In genomic region chr4:119627267-119628190, GRCh38 we compare ENCODE assay signal across 8 cellular contexts. TPM values are rescaled to one million over a fixed set of nuclear protein-coding genes. Genes with fewer than 3 reads are reported as not detected.
DNase-seq lines count a peak whose midpoint lies in the region; ATAC-seq and TF ChIP-seq lines count a peak whose summit lies in the region.

No MANE protein-coding gene starts in this region.

- H3K27ac ChIP-seq in CD8-positive, alpha-beta memory T cell (ENCODE audit: low read depth, low read length) = no peak overlapping the region
- H3K27ac ChIP-seq in ovary (peak overlapping the region; percentile 42 to 76), upper lobe of right lung (peak overlapping the region; percentile 84)

- WGBS in ovary, 3 donors = 0% methylated on average over 58 to 88 of the region's 88 CpGs

- peak overlapping the region; percentile 81 for H3K4me3 ChIP-seq in CD8-positive, alpha-beta memory T cell (ENCODE audit: low read length)
- peak overlapping the region; percentile 70 for H3K4me3 ChIP-seq in ovary
- H3K4me3 ChIP-seq in upper lobe of right lung = peak overlapping the region; percentile 80

- peaks cover 0 to 3% (median 0%) of the 10 kb centered on the region in 3 donors for H3K36me3 Mint-ChIP-seq in CD8-positive, alpha-beta memory T cell
- no peaks in the 10 kb centered on the region for H3K36me3 Mint-ChIP-seq in activated naive CD8-positive, alpha-beta T cell

- POLR2A ChIA-PET in CD8-positive, alpha-beta memory T cell (lab: Charles Lee) = interaction anchor here (0.5 to 1.0 kb wide), 3 partner anchors 173 to 329 kb away, joined by 3 to 4 read pairs (median 3); no protein-coding TSS in a partner anchor

- no peak for TF ChIP-seq POLR2A in ovary (IDR thresholded peaks at IDR 0.05)

- in situ Hi-C loops in SK-MEL-5 (cut with HindIII; ENCODE audit: low pct_unique_long_range_greater_than_20kb, low sequenced_read_pairs) = no loop called here

- H3K9me3 Mint-ChIP-seq in CD8-positive, alpha-beta memory T cell = no peaks in the 10 kb centered on the region
- no peaks in the 10 kb centered on the region for H3K9me3 Mint-ChIP-seq in activated naive CD8-positive, alpha-beta T cell (ENCODE audit: low read depth)

- DNase-seq in CD8-positive, alpha-beta memory T cell = peak; percentile 28 to 63 (median 52)
- peak; percentile 42 for DNase-seq in SK-MEL-5 (ENCODE audit: low read depth, low spot score)
- peak in 37 of 42 donors; percentile 5 to 70 (median 27) for DNase-seq in head of caudate nucleus
- DNase-seq in ovary = peak; percentile 39 to 65 (median 61)
- DNase-seq in upper lobe of right lung = peak; percentile 83

- peak; percentile 6 to 72 (median 70) for TF ChIP-seq CTCF in ovary (IDR thresholded peaks at IDR 0.05)
- TF ChIP-seq CTCF in upper lobe of right lung (IDR thresholded peaks at IDR 0.05) = peak; percentile 37

- no peaks in the 10 kb centered on the region for H3K36me3 ChIP-seq in CD8-positive, alpha-beta memory T cell (ENCODE audit: insufficient read depth, low read length)
- H3K36me3 ChIP-seq in ovary (no peaks in the 10 kb centered on the region), upper lobe of right lung (no peaks in the 10 kb centered on the region)

- intact Hi-C loops in head of caudate nucleus (cut with DNase I) = no loop called here
- intact Hi-C loops in ovary (cut with DNase I) = loop anchor here in 2 of 4 donors (2.0 to 10.0 kb wide), 4 partner anchors 63 to 423 kb away; no protein-coding TSS in a partner anchor
- intact Hi-C loops in upper lobe of right lung (cut with DNase I) = no loop called here

- H3K4me1 ChIP-seq in CD8-positive, alpha-beta memory T cell (ENCODE audit: insufficient read depth, low read length) = peaks cover 14% of the 10 kb centered on the region
- H3K4me1 ChIP-seq in ovary (ENCODE audit: insufficient read depth) (peaks cover 2% of the 10 kb centered on the region), upper lobe of right lung (peaks cover 4% of the 10 kb centered on the region)

- CTCF ChIA-PET in CD8-positive, alpha-beta memory T cell (lab: Charles Lee) = interaction anchor here (0.6 to 2.7 kb wide), 14 partner anchors 8 to 587 kb away, joined by 3 to 14 read pairs (median 4); a partner anchor contains a TSS

- H3K27ac Mint-ChIP-seq in CD8-positive, alpha-beta memory T cell = peak overlapping the region in 7 of 8 donors; percentile 54 to 89 (median 73)
- no peak overlapping the region for H3K27ac Mint-ChIP-seq in activated naive CD8-positive, alpha-beta T cell

- peak overlapping the region; percentile 86 to 96 (median 93) for H3K4me3 Mint-ChIP-seq in CD8-positive, alpha-beta memory T cell
- peak overlapping the region; percentile 90 for H3K4me3 Mint-ChIP-seq in activated naive CD8-positive, alpha-beta T cell

- peaks cover 10 to 11% of the 10 kb centered on the region in 2 donors for H3K27me3 Mint-ChIP-seq in CD8-positive, alpha-beta memory T cell
- peaks cover 5% of the 10 kb centered on the region for H3K27me3 Mint-ChIP-seq in activated naive CD8-positive, alpha-beta T cell

- TF ChIP-seq EP300 in ovary (IDR thresholded peaks at IDR 0.05) = no peak

- ATAC-seq in GM19372 (IDR thresholded peaks at IDR 0.05; ENCODE audit: low read depth, unreplicated experiment) (peak; percentile 50), HG03442 (IDR thresholded peaks at IDR 0.05; ENCODE audit: unreplicated experiment) (peak; percentile 54), upper lobe of right lung (peak; percentile 77)

- H3K9me3 ChIP-seq in CD8-positive, alpha-beta memory T cell (ENCODE audit: low read length) = no peaks in the 10 kb centered on the region
- no peaks in the 10 kb centered on the region for H3K9me3 ChIP-seq in ovary
- no peaks in the 10 kb centered on the region for H3K9me3 ChIP-seq in upper lobe of right lung

- H3K27me3 ChIP-seq in CD8-positive, alpha-beta memory T cell (ENCODE audit: insufficient read depth, low read length, poor library complexity, severe bottlenecking) = no peaks in the 10 kb centered on the region
- H3K27me3 ChIP-seq in ovary (no peaks in the 10 kb centered on the region), upper lobe of right lung (peaks cover 4% of the 10 kb centered on the region)

- H3K4me1 Mint-ChIP-seq in CD8-positive, alpha-beta memory T cell = peaks cover 14 to 31% (median 20%) of the 10 kb centered on the region in 3 donors
- H3K4me1 Mint-ChIP-seq in activated naive CD8-positive, alpha-beta T cell (ENCODE audit: low read depth) = peaks cover 17% of the 10 kb centered on the region

RNA-seq across cellular contexts. Expression of gene PDE5A, which starts 1.1 kb away (rescaled TPM):
- total RNA-seq in CD8-positive, alpha-beta memory T cell = under 1 TPM; 0.20 to 0.44 TPM
- 1.3 TPM for polyA plus RNA-seq in CD8-positive, alpha-beta memory T cell
- 7.9 and 8.2 TPM in 2 replicates for total RNA-seq in SK-MEL-5 (2014; rRNA removed; shearing (Covaris generic))
- 2.1 and 3.1 TPM in 2 replicates for polyA plus RNA-seq in SK-MEL-5 (2015; cell fraction: cytosol; rRNA removed)
- 4.6 and 10.0 TPM in 2 replicates for polyA plus RNA-seq in SK-MEL-5 (2015; cell fraction: nucleus; rRNA removed)
- total RNA-seq in ovary (10 to 100 TPM in 3 of 7 donors, 1 to 10 TPM in 4; 4.6 to 19.2 (median 9.7) TPM), upper lobe of right lung (58.0 TPM)
- 10 to 100 TPM in 1 of 2 donors, 1 to 10 TPM in 1; 4.9 to 25.3 TPM for polyA plus RNA-seq in ovary

Comparison
In these comparisons a context has a peak if more than half of its experiments do, and no peak if none do; other contexts are left out.
1. DNase-seq: peak in every context shown above with its lines; median percentile 83 in upper lobe of right lung; 61 in ovary; 52 in CD8-positive, alpha-beta memory T cell; 42 in SK-MEL-5; 27 in head of caudate nucleus.